ENCODE assay signal across 19 cellular contexts in the genomic region with DNA sequence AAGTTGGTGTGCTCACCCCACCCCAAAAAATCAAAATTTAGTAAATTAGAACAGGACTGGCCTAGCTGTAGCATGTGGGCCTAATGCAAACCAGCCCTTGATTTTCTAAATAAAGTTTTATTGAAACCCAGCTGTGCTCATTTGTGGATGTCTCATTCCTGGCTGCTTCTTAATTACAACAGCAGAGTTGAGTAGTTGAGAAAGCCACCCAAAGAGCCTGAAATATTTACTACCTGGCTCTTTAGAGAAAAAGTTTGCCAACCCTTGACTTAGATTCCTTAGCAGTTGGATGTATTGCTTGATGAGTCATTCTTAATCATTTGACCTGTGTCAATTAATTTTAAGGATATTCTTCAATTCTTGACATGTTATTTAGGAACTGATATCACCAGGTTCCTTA.
"Had no signal": no experiment of that assay in that cellular context is flagged by ENCODE, and none has a peak within 500 bp of the region (broad histone marks: within the 10 kb centered on the region; RNA-seq: fewer than 3 reads in every experiment).

No MANE protein-coding gene starts in this region.

- H3K36me3 ChIP-seq: brain microvascular endothelial cell, gastrocnemius medialis, heart right ventricle, left lung, prostate gland, thyroid gland, uterus had no signal

- ATAC-seq: activated CD4-positive, CD25-positive, alpha-beta regulatory T cell treated with anti-CD3 and anti-CD28 coated beads, Interleukin-2, amount 50 U/mL, for 24 hours; activated naive CD4-positive, alpha-beta T cell treated with anti-CD3 and anti-CD28 coated beads, Interleukin-2, amount 50 U/mL, for 72 hours; esophagus mucosa; gastrocnemius medialis; heart right ventricle; left lung; stimulated activated naive CD8-positive, alpha-beta T cell treated with anti-CD3 and anti-CD28 coated beads, Interleukin-15, amount 100 ng/mL, for 72 hours had no signal

- H3K4me3 ChIP-seq: gastrocnemius medialis, heart right ventricle, left lung, prostate gland, thyroid gland, uterus had no signal

- DNase-seq: activated T-cell treated with anti-CD3 and anti-CD28 coated beads, Interleukin-2, amount 50 U/mL, for 1 hour; amygdala; brain microvascular endothelial cell; cerebellar nuclear complex; dermis blood vessel endothelial cell; endodermal cell; gastrocnemius medialis; heart right ventricle; islet precursor cell; left lung; nephron progenitor cell; stimulated activated CD4-positive, alpha-beta T cell treated with anti-CD3 and anti-CD28 coated beads, Interleukin-4, amount 100 ng/mL, for 4 hours; stimulated activated naive CD8-positive, alpha-beta T cell treated with anti-CD3 and anti-CD28 coated beads, Interleukin-15, amount 100 ng/mL, for 72 hours; thyroid gland; uterus had no signal

- H3K4me1 Mint-ChIP-seq: endodermal cell; nephron progenitor cell; stimulated activated naive CD8-positive, alpha-beta T cell treated with anti-CD3 and anti-CD28 coated beads, Interleukin-15, amount 100 ng/mL, for 72 hours had no signal

- H3K27me3 Mint-ChIP-seq: stimulated activated naive CD8-positive, alpha-beta T cell treated with anti-CD3 and anti-CD28 coated beads, Interleukin-15, amount 100 ng/mL, for 72 hours had no signal

- H3K27ac ChIP-seq: brain microvascular endothelial cell, heart right ventricle, left lung, prostate gland, thyroid gland, uterus had no signal

- H3K9me3 Mint-ChIP-seq: activated naive CD4-positive, alpha-beta T cell treated with anti-CD3 and anti-CD28 coated beads, Interleukin-2, amount 50 U/mL, for 72 hours; nephron progenitor cell had no signal

- H3K4me1 ChIP-seq: gastrocnemius medialis, heart right ventricle, left lung, prostate gland, thyroid gland, uterus had no signal

- H3K9me3 ChIP-seq: gastrocnemius medialis, heart right ventricle, left lung, prostate gland, thyroid gland, uterus had no signal

- H3K4me3 Mint-ChIP-seq: endodermal cell; nephron progenitor cell; stimulated activated naive CD8-positive, alpha-beta T cell treated with anti-CD3 and anti-CD28 coated beads, Interleukin-15, amount 100 ng/mL, for 72 hours had no signal

- H3K27me3 ChIP-seq: brain microvascular endothelial cell, gastrocnemius medialis, heart right ventricle, left lung, thyroid gland, uterus had no signal

- H3K36me3 Mint-ChIP-seq: activated naive CD4-positive, alpha-beta T cell treated with anti-CD3 and anti-CD28 coated beads, Interleukin-2, amount 50 U/mL, for 72 hours had no signal

- H3K27ac Mint-ChIP-seq: activated naive CD4-positive, alpha-beta T cell treated with anti-CD3 and anti-CD28 coated beads, Interleukin-2, amount 50 U/mL, for 72 hours; endodermal cell; nephron progenitor cell; stimulated activated naive CD8-positive, alpha-beta T cell treated with anti-CD3 and anti-CD28 coated beads, Interleukin-15, amount 100 ng/mL, for 72 hours had no signal
